10 cellular contexts compared by ENCODE assay signal in genomic region chr11:64842851-64843841, GRCh38. TPM values are rescaled to one million over a fixed set of nuclear protein-coding genes. Genes with fewer than 3 reads are reported as not detected.
A peak's percentile ranks its signal among the peaks of the same experiment; 100 is the strongest.
DNase-seq lines count a peak whose midpoint lies in the region; ATAC-seq and TF ChIP-seq lines count a peak whose summit lies in the region.
"Had no signal": no experiment of that assay in that cellular context is flagged by ENCODE, and none has a peak within 500 bp of the region (broad histone marks: within the 10 kb centered on the region; RNA-seq: fewer than 3 reads in every experiment).

No MANE protein-coding gene starts in this region.

- POLR2A ChIA-PET in activated CD8-positive, alpha-beta T cell treated with anti-CD3 and anti-CD28 coated beads, Interleukin-2, amount 10 ng/mL, durations not matched to agents 7 days and 5 days (lab: Charles Lee): interaction anchor here (1.1 kb wide), 1 partner anchor 16 kb away, joined by 3 read pairs; no protein-coding TSS in a partner anchor

- peak in 2 of 3 donors; percentile 50 to 64 for DNase-seq in right cardiac atrium
- no peak for DNase-seq in right atrium auricular region (ENCODE audit: low spot score)
- no peak for DNase-seq in activated CD8-positive, alpha-beta T cell treated with anti-CD3 and anti-CD28 coated beads, Interleukin-2, amount 10 ng/mL, durations not matched to agents 7 days and 5 days
- peak in 1 of 2 donors; percentile 74 for DNase-seq in lower leg skin (ENCODE audit: low spot score in 2 of 2)
- no peak for DNase-seq in SKM-1 (lab: John Stamatoyannopoulos, UW; ENCODE audit: unreplicated experiment)
- DNase-seq in NCI-H1105 (lab: John Stamatoyannopoulos, UW): no peak

- ATAC-seq in right cardiac atrium (no peak), HG02840 (IDR thresholded peaks at IDR 0.05; ENCODE audit: low FRiP score, unreplicated experiment) (no peak), HG03520 (IDR thresholded peaks at IDR 0.05; ENCODE audit: unreplicated experiment) (no peak)
- ATAC-seq in activated CD8-positive, alpha-beta T cell treated with anti-CD3 and anti-CD28 coated beads, Interleukin-2, amount 10 ng/mL, durations not matched to agents 7 days and 5 days: no peak

- peaks cover 24% of the 10 kb centered on the region for H3K4me1 Mint-ChIP-seq in activated CD8-positive, alpha-beta T cell treated with anti-CD3 and anti-CD28 coated beads, Interleukin-2, amount 10 ng/mL, durations not matched to agents 7 days and 5 days (ENCODE audit: low read depth)

- no peaks in the 10 kb centered on the region for H3K36me3 Mint-ChIP-seq in activated CD8-positive, alpha-beta T cell treated with anti-CD3 and anti-CD28 coated beads, Interleukin-2, amount 10 ng/mL, durations not matched to agents 7 days and 5 days (ENCODE audit: low read depth)

- no peaks in the 10 kb centered on the region for H3K36me3 ChIP-seq in right atrium auricular region
- H3K36me3 ChIP-seq: SJSA1, thoracic aorta had no signal

- H3K9me3 ChIP-seq in right cardiac atrium (ENCODE audit: control insufficient read depth, low read length): no peaks in the 10 kb centered on the region
- H3K9me3 ChIP-seq in right atrium auricular region: no peaks in the 10 kb centered on the region
- H3K9me3 ChIP-seq: SJSA1, thoracic aorta had no signal

- no peaks in the 10 kb centered on the region for H3K9me3 Mint-ChIP-seq in activated CD8-positive, alpha-beta T cell treated with anti-CD3 and anti-CD28 coated beads, Interleukin-2, amount 10 ng/mL, durations not matched to agents 7 days and 5 days (ENCODE audit: insufficient read depth)

- no peak for TF ChIP-seq POLR2A in lower leg skin (IDR thresholded peaks at IDR 0.05)

- no peaks in the 10 kb centered on the region for H3K4me1 ChIP-seq in right cardiac atrium (ENCODE audit: control insufficient read depth, insufficient read depth, low read length)
- H3K4me1 ChIP-seq in right atrium auricular region: peaks cover 0 to 25% of the 10 kb centered on the region in 2 donors

- CTCF ChIA-PET in activated CD8-positive, alpha-beta T cell treated with anti-CD3 and anti-CD28 coated beads, Interleukin-2, amount 10 ng/mL, durations not matched to agents 7 days and 5 days (lab: Charles Lee): interaction anchor here (0.7 to 20.9 kb wide), 11 partner anchors 8 to 155 kb away, joined by 3 to 491 read pairs (median 3); partner anchors contain the start of gene EHD1

- H3K27me3 Mint-ChIP-seq in activated CD8-positive, alpha-beta T cell treated with anti-CD3 and anti-CD28 coated beads, Interleukin-2, amount 10 ng/mL, durations not matched to agents 7 days and 5 days (ENCODE audit: low read depth): no peaks in the 10 kb centered on the region

- intact Hi-C loops in right cardiac atrium (cut with DNase I): loop anchor here in 1 of 4 donors (10.0 kb wide), 1 partner anchor 272 kb away; the partner anchor contains the start of genes TM7SF2 and ZNHIT2
- intact Hi-C loops in lower leg skin (cut with DNase I; ENCODE audit: low total_unique reads): no loop called here

- TF ChIP-seq CTCF in right atrium auricular region (IDR thresholded peaks at IDR 0.05): no peak
- TF ChIP-seq CTCF in lower leg skin (IDR thresholded peaks at IDR 0.05): no peak

- H3K27me3 ChIP-seq in right cardiac atrium (ENCODE audit: control insufficient read depth, insufficient read depth) (no peaks in the 10 kb centered on the region), right atrium auricular region (no peaks in the 10 kb centered on the region)
- H3K27me3 ChIP-seq: SJSA1 had no signal

- no peak overlapping the region for H3K27ac Mint-ChIP-seq in activated CD8-positive, alpha-beta T cell treated with anti-CD3 and anti-CD28 coated beads, Interleukin-2, amount 10 ng/mL, durations not matched to agents 7 days and 5 days

- no peak overlapping the region for H3K27ac ChIP-seq in right cardiac atrium (ENCODE audit: low read length)
- no peak overlapping the region for H3K27ac ChIP-seq in right atrium auricular region
- H3K27ac ChIP-seq: SJSA1, thoracic aorta had no signal

- WGBS in right cardiac atrium: 90% methylated on average over 23 of the region's 23 CpGs
- WGBS in lower leg skin, 2 donors: 52 to 55% methylated on average over 21 to 23 of the region's 23 CpGs

- H3K4me3 ChIP-seq in right cardiac atrium (ENCODE audit: low read length) (no peak overlapping the region), right atrium auricular region (no peak overlapping the region), lower leg skin (ENCODE audit: low read depth, poor library complexity, severe bottlenecking) (peak overlapping the region; percentile 12)

- peak overlapping the region; percentile 72 for H3K4me3 Mint-ChIP-seq in activated CD8-positive, alpha-beta T cell treated with anti-CD3 and anti-CD28 coated beads, Interleukin-2, amount 10 ng/mL, durations not matched to agents 7 days and 5 days

RNA-seq across cellular contexts. Expression of gene CDC42BPG, which starts 1.3 kb away (rescaled TPM):
- 1 to 10 TPM in 1 of 4 donors, under 1 TPM in 3; 0.39 to 2.3 (median 0.78) TPM for total RNA-seq in right cardiac atrium
- 0.36 TPM for polyA plus RNA-seq in right cardiac atrium
- 1 to 10 TPM in 1 of 2 donors, under 1 TPM in 1; 0.33 to 1.0 TPM for total RNA-seq in right atrium auricular region
- total RNA-seq in activated CD8-positive, alpha-beta T cell treated with anti-CD3 and anti-CD28 coated beads, Interleukin-2, amount 10 ng/mL, durations not matched to agents 7 days and 5 days: 1 to 10 TPM in 1 of 2 experiments, under 1 TPM in 1; 0.61 to 1.2 TPM
- 10 to 100 TPM; 40.3 to 81.3 (median 50.1) TPM for total RNA-seq in lower leg skin

RNA-seq across cellular contexts. Expression of gene MEN1, which starts 32.8 kb away (rescaled TPM):
- total RNA-seq in right cardiac atrium: 10 to 100 TPM in 2 of 4 donors, 1 to 10 TPM in 2; 9.6 to 11.7 (median 10.1) TPM
- 10.1 TPM for polyA plus RNA-seq in right cardiac atrium
- total RNA-seq in right atrium auricular region: 1 to 10 TPM; 7.2 to 9.8 TPM
- 10 to 100 TPM; 32.9 to 34.0 TPM for total RNA-seq in activated CD8-positive, alpha-beta T cell treated with anti-CD3 and anti-CD28 coated beads, Interleukin-2, amount 10 ng/mL, durations not matched to agents 7 days and 5 days
- 10 to 100 TPM; 20.5 to 42.7 (median 32.2) TPM for total RNA-seq in lower leg skin

RNA-seq across cellular contexts. Expression of gene EHD1, which starts 35.3 kb away (rescaled TPM):
- total RNA-seq in right cardiac atrium (10 to 100 TPM; 23.4 to 35.3 (median 31.4) TPM), right atrium auricular region (10 to 100 TPM; 29.5 to 34.1 TPM), lower leg skin (10 to 100 TPM; 81.0 to 98.9 (median 90.5) TPM)
- 20.8 TPM for polyA plus RNA-seq in right cardiac atrium
- total RNA-seq in activated CD8-positive, alpha-beta T cell treated with anti-CD3 and anti-CD28 coated beads, Interleukin-2, amount 10 ng/mL, durations not matched to agents 7 days and 5 days: 100 to 1,000 TPM; 145 to 150 TPM

RNA-seq across cellular contexts. Expression of gene MAP4K2, which starts 40.1 kb away (rescaled TPM):
- total RNA-seq in right cardiac atrium (10 to 100 TPM in 3 of 4 donors, 1 to 10 TPM in 1; 8.7 to 11.7 (median 11.0) TPM), right atrium auricular region (10 to 100 TPM; 19.4 to 20.4 TPM), lower leg skin (10 to 100 TPM in 3 of 4 donors, 1 to 10 TPM in 1; 9.3 to 29.8 (median 19.5) TPM)
- 11.0 TPM for polyA plus RNA-seq in right cardiac atrium
- 10 to 100 TPM; 84.2 to 90.2 TPM for total RNA-seq in activated CD8-positive, alpha-beta T cell treated with anti-CD3 and anti-CD28 coated beads, Interleukin-2, amount 10 ng/mL, durations not matched to agents 7 days and 5 days

Comparison
In these comparisons a context has a peak if more than half of its experiments do, and no peak if none do; other contexts are left out.
1. DNase-seq: peak in right cardiac atrium (2 of 3); none in right atrium auricular region (single experiment), activated CD8-positive, alpha-beta T cell treated with anti-CD3 and anti-CD28 coated beads, Interleukin-2, amount 10 ng/mL, durations not matched to agents 7 days and 5 days (single experiment), SKM-1 (single experiment) and NCI-H1105 (single experiment).
2. RNA of gene CDC42BPG, which starts 1.3 kb away (total RNA-seq): 40.3 to 81.3 TPM in lower leg skin; 0.61 to 1.2 TPM in activated CD8-positive, alpha-beta T cell treated with anti-CD3 and anti-CD28 coated beads, Interleukin-2, amount 10 ng/mL, durations not matched to agents 7 days and 5 days, 0.33 to 1.0 TPM in right atrium auricular region and 0.39 to 2.3 TPM in right cardiac atrium; every median in the first group is over 10 times any median in the second.